Comparison of ENCODE assay signal across 1 cellular context in the genomic region with DNA sequence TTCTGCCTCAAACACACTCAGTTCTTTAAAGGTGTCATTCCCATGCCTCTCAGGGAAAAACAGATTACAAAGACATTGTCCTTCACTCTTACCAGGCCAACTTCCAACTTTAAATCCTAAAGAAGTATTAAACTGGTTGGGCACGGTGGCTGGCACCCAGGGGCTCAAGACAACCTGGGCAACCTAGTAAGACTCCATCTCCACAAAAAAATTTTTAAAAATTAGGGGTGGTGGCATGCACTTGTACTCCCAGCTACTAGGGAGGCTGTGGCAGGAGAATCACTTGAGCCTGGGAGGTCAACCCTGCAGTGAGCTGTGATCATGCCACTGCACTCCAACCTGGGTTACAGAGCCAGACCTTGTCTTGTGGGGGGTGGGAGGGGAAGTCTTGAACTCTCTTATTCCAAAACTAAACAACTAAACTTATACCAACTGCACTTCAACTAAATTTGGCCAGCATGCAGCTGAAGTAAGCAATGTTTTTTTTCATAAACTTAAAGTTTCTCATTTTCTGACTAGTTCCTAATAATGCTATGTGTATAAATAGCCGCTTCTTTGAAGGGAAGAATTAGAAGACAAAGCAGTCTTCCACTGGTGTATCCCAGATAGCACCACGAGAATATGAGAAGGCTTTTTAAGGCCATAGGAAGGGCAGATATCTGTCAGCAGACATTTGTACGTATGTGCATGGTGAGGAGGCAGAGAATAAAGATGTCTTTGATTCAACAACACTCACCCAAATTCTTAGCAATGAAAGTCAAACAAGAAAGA.
TF ChIP-seq lines count a peak whose summit lies in the region.

No MANE protein-coding gene starts in this region.

TF ChIP-seq in IMR-90, 13 proteins besides CTCF, POLR2A, EP300 and RAD21 (continued from another document):
- TF ChIP-seq, protein P1, sequence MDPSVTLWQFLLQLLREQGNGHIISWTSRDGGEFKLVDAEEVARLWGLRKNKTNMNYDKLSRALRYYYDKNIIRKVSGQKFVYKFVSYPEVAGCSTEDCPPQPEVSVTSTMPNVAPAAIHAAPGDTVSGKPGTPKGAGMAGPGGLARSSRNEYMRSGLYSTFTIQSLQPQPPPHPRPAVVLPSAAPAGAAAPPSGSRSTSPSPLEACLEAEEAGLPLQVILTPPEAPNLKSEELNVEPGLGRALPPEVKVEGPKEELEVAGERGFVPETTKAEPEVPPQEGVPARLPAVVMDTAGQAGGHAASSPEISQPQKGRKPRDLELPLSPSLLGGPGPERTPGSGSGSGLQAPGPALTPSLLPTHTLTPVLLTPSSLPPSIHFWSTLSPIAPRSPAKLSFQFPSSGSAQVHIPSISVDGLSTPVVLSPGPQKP (IDR thresholded peaks at IDR 0.05; ENCODE audit: borderline replicate concordance, low read depth, low read length), result no peak
- TF ChIP-seq, protein P2, sequence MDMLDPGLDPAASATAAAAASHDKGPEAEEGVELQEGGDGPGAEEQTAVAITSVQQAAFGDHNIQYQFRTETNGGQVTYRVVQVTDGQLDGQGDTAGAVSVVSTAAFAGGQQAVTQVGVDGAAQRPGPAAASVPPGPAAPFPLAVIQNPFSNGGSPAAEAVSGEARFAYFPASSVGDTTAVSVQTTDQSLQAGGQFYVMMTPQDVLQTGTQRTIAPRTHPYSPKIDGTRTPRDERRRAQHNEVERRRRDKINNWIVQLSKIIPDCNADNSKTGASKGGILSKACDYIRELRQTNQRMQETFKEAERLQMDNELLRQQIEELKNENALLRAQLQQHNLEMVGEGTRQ (IDR thresholded peaks at IDR 0.05; ENCODE audit: low read depth, low read length), result no peak
- TF ChIP-seq SMC3 (IDR thresholded peaks at IDR 0.05; ENCODE audit: low read depth, low read length) (no peak), NFE2L2 (IDR thresholded peaks at IDR 0.05; ENCODE audit: low read depth, low read length) (no peak)
TF ChIP-seq in IMR-90: peak in this region for 0.
